In genomic region chr1:245520611-245521010, GRCh38 we compare ENCODE assay signal across 29 cellular contexts.
"Had no signal": no experiment of that assay in that cellular context is flagged by ENCODE, and none has a peak within 500 bp of the region (broad histone marks: within the 10 kb centered on the region; RNA-seq: fewer than 3 reads in every experiment).

No MANE protein-coding gene starts in this region.

- H3K27me3 Mint-ChIP-seq: progenitor cell of endocrine pancreas had no signal

- H3K4me1 Mint-ChIP-seq: immature natural killer cell; naive thymus-derived CD4-positive, alpha-beta T cell; stimulated activated memory B cell treated with anti-CD40 and anti-IgM and Interleukin-4, amounts not matched to agents 10 μg/mL and 1 μg/mL and 100 μg/mL, for 72 hours had no signal

- H3K4me1 ChIP-seq: esophagus squamous epithelium, left lung, neural progenitor cell, parathyroid adenoma, right atrium auricular region, spleen, tibial nerve, upper lobe of right lung, uterus had no signal

- H3K27me3 ChIP-seq: esophagus squamous epithelium, left lung, neural progenitor cell, right atrium auricular region, tibial nerve, upper lobe of right lung, uterus had no signal

- DNase-seq: dermis blood vessel endothelial cell; effector memory CD4-positive, alpha-beta T cell; erythroblast; esophagus squamous epithelium; foreskin melanocyte; hypothalamus; immature natural killer cell; islet precursor cell; left cardiac atrium; left lung; mesendoderm; midbrain; naive thymus-derived CD4-positive, alpha-beta T cell; spleen; stimulated activated CD4-positive, alpha-beta T cell treated with anti-CD3 and anti-CD28 coated beads, Interleukin-4, amount 100 ng/mL, for 4 hours; stimulated activated naive CD8-positive, alpha-beta T cell treated with anti-CD3 and anti-CD28 coated beads, Interleukin-15, Interleukin-2, amounts not matched to agents 100 U/mL and 50 U/mL, for 24 hours; upper lobe of right lung; uterus had no signal

- H3K36me3 ChIP-seq: esophagus squamous epithelium, left lung, neural progenitor cell, right atrium auricular region, spleen, thoracic aorta, tibial nerve, upper lobe of right lung, uterus had no signal

- H3K4me3 ChIP-seq: coronary artery, esophagus squamous epithelium, left lung, neural progenitor cell, right atrium auricular region, skin epidermis, spleen, thoracic aorta, tibial nerve, upper lobe of right lung, uterus had no signal

- H3K9ac ChIP-seq: neural progenitor cell, parathyroid adenoma had no signal

- H3K36me3 Mint-ChIP-seq: immature natural killer cell; naive thymus-derived CD4-positive, alpha-beta T cell; stimulated activated memory B cell treated with anti-CD40 and anti-IgM and Interleukin-4, amounts not matched to agents 10 μg/mL and 1 μg/mL and 100 μg/mL, for 72 hours had no signal

- H3K4me3 Mint-ChIP-seq: immature natural killer cell; naive thymus-derived CD4-positive, alpha-beta T cell; nephron; neural progenitor cell; stimulated activated memory B cell treated with anti-CD40 and anti-IgM and Interleukin-4, amounts not matched to agents 10 μg/mL and 1 μg/mL and 100 μg/mL, for 72 hours had no signal

- H3K9me3 ChIP-seq: esophagus squamous epithelium, left lung, right atrium auricular region, thoracic aorta, upper lobe of right lung, uterus had no signal

- H3K27ac ChIP-seq: coronary artery, esophagus squamous epithelium, left lung, neural progenitor cell, parathyroid adenoma, right atrium auricular region, skin epidermis, spleen, thoracic aorta, tibial nerve, upper lobe of right lung, uterus had no signal

- H3K4me2 ChIP-seq: neural progenitor cell had no signal

- H3K9me3 Mint-ChIP-seq: immature natural killer cell, nephron had no signal

- H3K27ac Mint-ChIP-seq: immature natural killer cell; naive thymus-derived CD4-positive, alpha-beta T cell; nephron; neural progenitor cell; progenitor cell of endocrine pancreas; stimulated activated memory B cell treated with anti-CD40 and anti-IgM and Interleukin-4, amounts not matched to agents 10 μg/mL and 1 μg/mL and 100 μg/mL, for 72 hours had no signal

- FAIRE-seq: endothelial cell of umbilical vein had no signal

- ATAC-seq: left cardiac atrium; left lung; naive thymus-derived CD4-positive, alpha-beta T cell; stimulated activated memory B cell treated with anti-CD40 and anti-IgM and Interleukin-4, amounts not matched to agents 10 μg/mL and 1 μg/mL and 100 μg/mL, for 72 hours; stimulated activated naive CD8-positive, alpha-beta T cell treated with anti-CD3 and anti-CD28 coated beads, Interleukin-15, Interleukin-2, amounts not matched to agents 100 U/mL and 50 U/mL, for 24 hours; upper lobe of right lung had no signal

- H2AFZ ChIP-seq: neural progenitor cell, parathyroid adenoma had no signal
